In genomic region chr13:105969761-105970160, GRCh38 we compare ENCODE assay signal across 17 cellular contexts.
A peak's percentile ranks its signal among the peaks of the same experiment; 100 is the strongest.
DNase-seq lines count a peak whose midpoint lies in the region; ATAC-seq and TF ChIP-seq lines count a peak whose summit lies in the region.
"Had no signal": no experiment of that assay in that cellular context is flagged by ENCODE, and none has a peak within 500 bp of the region (broad histone marks: within the 10 kb centered on the region; RNA-seq: fewer than 3 reads in every experiment).

No MANE protein-coding gene starts in this region.

- H3K4me2 ChIP-seq in mesenchymal stem cell (ENCODE audit: low read length, poor library complexity, severe bottlenecking) (no peak overlapping the region), neuronal stem cell (ENCODE audit: insufficient read depth, low read length, poor library complexity, severe bottlenecking) (no peak overlapping the region)

- H2AK5ac ChIP-seq in mesenchymal stem cell (ENCODE audit: low read length, severe bottlenecking) (no peak overlapping the region), neuronal stem cell (ENCODE audit: low read depth, low read length) (no peak overlapping the region)

- H3K4ac ChIP-seq in mesenchymal stem cell (ENCODE audit: low read depth in 1 of 2, low read length in 2 of 2) = no peak overlapping the region
- H3K4ac ChIP-seq in neuronal stem cell (ENCODE audit: low read length) = no peak overlapping the region

- H2BK12ac ChIP-seq in mesenchymal stem cell (ENCODE audit: low read length in 2 of 2) = no peak overlapping the region
- no peak overlapping the region for H2BK12ac ChIP-seq in neuronal stem cell (ENCODE audit: low read length)

- H3K14ac ChIP-seq in mesenchymal stem cell (ENCODE audit: low read length in 2 of 2) (no peak overlapping the region), neuronal stem cell (ENCODE audit: low read length) (no peak overlapping the region)

- CTCF ChIA-PET in AG04449 (lab: Yijun Ruan, JAX) = no interaction called here

- H2BK15ac ChIP-seq in mesenchymal stem cell (ENCODE audit: low read depth, poor library complexity, severe bottlenecking) = no peak overlapping the region
- H2BK15ac ChIP-seq in neuronal stem cell (ENCODE audit: low read length) = no peak overlapping the region

- H3K9ac ChIP-seq in mesenchymal stem cell (ENCODE audit: low read length) (no peak overlapping the region), neuronal stem cell (ENCODE audit: low read depth, low read length, poor library complexity) (no peak overlapping the region)

- peak overlapping the region; percentile 62; the same call in 1 of the 2 replicates for H3K4me3 Mint-ChIP-seq in HFFc6
- H3K4me3 Mint-ChIP-seq: T-cell, WTC11 had no signal

- H3K36me3 ChIP-seq in mesenchymal stem cell (ENCODE audit: control insufficient read depth in 1 of 2, insufficient read depth in 2 of 2, low read depth in 1 of 2, low read length in 2 of 2) = no peaks in the 10 kb centered on the region
- no peaks in the 10 kb centered on the region for H3K36me3 ChIP-seq in neuronal stem cell (replicated peaks in 1 of 2; ENCODE audit: control insufficient read depth in 2 of 2, insufficient read depth in 2 of 2, low read length in 2 of 2)

- WGBS in mesenchymal stem cell = 31% methylated on average over 4 of the region's 4 CpGs
- WGBS in neuronal stem cell (ENCODE audit: extremely low coverage in 2 of 2, insufficient read length in 2 of 2, insufficient replicate concordance in 1 of 2), 2 donors = no CpG with 5 or more reads among the region's 4 CpGs

- H4K91ac ChIP-seq in mesenchymal stem cell (ENCODE audit: low read length) (no peak overlapping the region), neuronal stem cell (ENCODE audit: low read depth, low read length, poor library complexity) (no peak overlapping the region)

- H3K27ac ChIP-seq in mesenchymal stem cell (ENCODE audit: low read length, poor library complexity, severe bottlenecking) (peak overlapping the region; percentile 38), neuronal stem cell (replicated peaks; ENCODE audit: low read length) (no peak overlapping the region)

- POLR2A ChIA-PET in AG04449 (lab: Yijun Ruan, JAX) = no interaction called here

- H2BK5ac ChIP-seq in mesenchymal stem cell (ENCODE audit: low read depth, low read length, poor library complexity, severe bottlenecking) (no peak overlapping the region), neuronal stem cell (ENCODE audit: low read length) (no peak overlapping the region)

- H3K4me3 ChIP-seq in AG04449 (ENCODE audit: low read depth, low read length) = no peak overlapping the region
- no peak overlapping the region for H3K4me3 ChIP-seq in mesenchymal stem cell (ENCODE audit: insufficient read depth in 1 of 2, low read depth in 1 of 2, low read length in 2 of 2)
- no peak overlapping the region for H3K4me3 ChIP-seq in neuronal stem cell (ENCODE audit: low read length in 2 of 2)

- H3K18ac ChIP-seq in mesenchymal stem cell (ENCODE audit: low read depth in 1 of 2, low read length in 2 of 2) (no peak overlapping the region), neuronal stem cell (ENCODE audit: low read length) (no peak overlapping the region)

- no peaks in the 10 kb centered on the region; the same call in 1 of the 2 replicates for H3K9me3 Mint-ChIP-seq in HFFc6
- H3K9me3 Mint-ChIP-seq: WTC11 had no signal

- H3K23ac ChIP-seq in mesenchymal stem cell (ENCODE audit: low read length in 2 of 2) = no peak overlapping the region
- no peak overlapping the region for H3K23ac ChIP-seq in neuronal stem cell (ENCODE audit: low read depth, low read length, poor library complexity)

- H3K79me1 ChIP-seq in mesenchymal stem cell (replicated peaks; ENCODE audit: low read length, poor library complexity, severe bottlenecking) (no peaks in the 10 kb centered on the region), neuronal stem cell (ENCODE audit: low read depth, low read length) (no peaks in the 10 kb centered on the region)

- H3K4me1 Mint-ChIP-seq in HFFc6 (ENCODE audit: low read depth) = peaks cover 36% of the 10 kb centered on the region; the same call in 1 of the 2 replicates
- H3K4me1 Mint-ChIP-seq: T-cell had no signal

- peak; percentile 21 for DNase-seq in AG04449 (ENCODE audit: low read depth, low spot score)
- peak; percentile 8 for DNase-seq in HFFc6
- DNase-seq in amniotic epithelial cell (ENCODE audit: low read depth) = peak; percentile 91
- DNase-seq in mesenchymal stem cell = peak; percentile 32
- no peak for DNase-seq in neuronal stem cell (ENCODE audit: low spot score)
- DNase-seq in NCI-H2029 (lab: John Stamatoyannopoulos, UW) = no peak
- no peak for DNase-seq in GM03348 (ENCODE audit: low spot score)
- DNase-seq: amniotic stem cell; foreskin melanocyte; Kasumi-1; midbrain; NCI-H510A treated with DMSO at 0.1 percent for 48 hours; occipital lobe; stimulated activated CD4-positive, alpha-beta T cell treated with anti-CD3 and anti-CD28 coated beads, Interleukin-4, amount 100 ng/mL, for 4 hours; T-cell had no signal

- H3K27ac Mint-ChIP-seq in HFFc6 = no peak overlapping the region
- H3K27ac Mint-ChIP-seq: T-cell, WTC11 had no signal

- H2AFZ ChIP-seq in mesenchymal stem cell (ENCODE audit: low read depth, low read length) (no peak overlapping the region), neuronal stem cell (ENCODE audit: low read length) (no peak overlapping the region)

- no peaks in the 10 kb centered on the region for H3K36me3 Mint-ChIP-seq in HFFc6 (ENCODE audit: low read depth)
- H3K36me3 Mint-ChIP-seq: T-cell, WTC11 had no signal

- TF ChIP-seq CTCF in AG04449 (IDR thresholded peaks at IDR 0.05; ENCODE audit: insufficient read depth, low read length, missing control alignments) (no peak), HFFc6 (IDR thresholded peaks at IDR 0.05) (no peak)

- H4K8ac ChIP-seq in mesenchymal stem cell (ENCODE audit: low read length) (no peak overlapping the region), neuronal stem cell (ENCODE audit: low read depth, low read length) (no peak overlapping the region)

- H3K27me3 Mint-ChIP-seq in HFFc6 (ENCODE audit: insufficient read depth) = peaks cover 2% of the 10 kb centered on the region

- H3K9me3 ChIP-seq in mesenchymal stem cell (ENCODE audit: control insufficient read depth, low read length) (no peaks in the 10 kb centered on the region), neuronal stem cell (replicated peaks in 1 of 2; ENCODE audit: control insufficient read depth in 2 of 2, insufficient read depth in 1 of 2, low read depth in 1 of 2, low read length in 2 of 2) (no peaks in the 10 kb centered on the region)

- H3K27me3 ChIP-seq in mesenchymal stem cell (ENCODE audit: control insufficient read depth in 1 of 2, insufficient read depth in 1 of 2, low read length in 2 of 2) (no peaks in the 10 kb centered on the region), neuronal stem cell (ENCODE audit: control insufficient read depth in 3 of 3, insufficient read depth in 3 of 3, low read depth in 1 of 3, low read length in 3 of 3) (no peaks in the 10 kb centered on the region)

- peaks cover 4% of the 10 kb centered on the region for H3K4me1 ChIP-seq in mesenchymal stem cell (ENCODE audit: control insufficient read depth, insufficient read depth, low read depth, low read length)
- peaks cover 1 to 4% of the 10 kb centered on the region in 2 donors for H3K4me1 ChIP-seq in neuronal stem cell (ENCODE audit: control insufficient read depth in 2 of 2, insufficient read depth in 1 of 2, low read depth in 1 of 2, low read length in 2 of 2)

- ATAC-seq in GM18907 (IDR thresholded peaks at IDR 0.05; ENCODE audit: unreplicated experiment) = no peak
- ATAC-seq: T-cell, WTC11 had no signal

- H2BK120ac ChIP-seq in mesenchymal stem cell (ENCODE audit: low read depth, low read length) (no peak overlapping the region), neuronal stem cell (ENCODE audit: low read depth, low read length) (no peak overlapping the region)

Comparison
In these comparisons a context has a peak if more than half of its experiments do, and no peak if none do; other contexts are left out.
1. DNase-seq: peak in AG04449 (single experiment), HFFc6 (single experiment), amniotic epithelial cell (single experiment) and mesenchymal stem cell (single experiment); none in neuronal stem cell (single experiment), NCI-H2029 (single experiment) and GM03348 (single experiment).